Comparison of ENCODE assay signal across 15 cellular contexts in the genomic region with DNA sequence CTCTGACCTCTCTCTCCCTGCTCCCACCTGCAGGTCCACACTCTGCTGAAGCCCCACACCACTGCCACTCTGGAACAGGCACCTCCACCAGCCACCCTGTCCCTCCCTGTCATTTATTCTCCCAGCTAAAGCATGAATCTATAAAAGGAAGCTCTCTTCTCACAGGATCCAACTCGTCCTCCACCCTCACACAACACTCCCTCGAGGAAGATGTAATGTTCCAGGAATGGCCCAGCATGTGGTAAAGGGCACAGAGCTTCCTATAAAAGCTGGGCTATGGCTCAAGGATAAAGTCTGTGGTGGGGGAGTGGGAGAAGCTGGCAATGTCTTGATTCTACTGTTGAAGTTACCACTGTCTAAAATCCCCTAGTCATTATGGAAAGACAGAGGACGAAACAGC.
"Had no signal": no experiment of that assay in that cellular context is flagged by ENCODE, and none has a peak within 500 bp of the region (broad histone marks: within the 10 kb centered on the region; RNA-seq: fewer than 3 reads in every experiment).

No MANE protein-coding gene starts in this region.

- H3K4me3 Mint-ChIP-seq: central memory CD8-positive, alpha-beta T cell; naive thymus-derived CD4-positive, alpha-beta T cell; type B pancreatic cell had no signal

- H3K9me3 Mint-ChIP-seq: central memory CD8-positive, alpha-beta T cell; type B pancreatic cell had no signal

- ATAC-seq: left colon; naive thymus-derived CD4-positive, alpha-beta T cell had no signal

- DNase-seq: effector memory CD4-positive, alpha-beta T cell; heart left ventricle; hippocampal formation; left colon; midbrain; naive thymus-derived CD4-positive, alpha-beta T cell; posterior cingulate gyrus; sigmoid colon; small intestine; stimulated activated CD4-positive, alpha-beta T cell treated with anti-CD3 and anti-CD28 coated beads, Interleukin-12 subunit alpha, Interleukin-12 subunit beta, amount 100 ng/mL, for 4 hours; stimulated activated naive CD4-positive, alpha-beta T cell treated with Interleukin-2 at 50 U/mL for 16 hours had no signal

- H3K4me3 ChIP-seq: heart left ventricle, right atrium auricular region, sigmoid colon had no signal

- H3K9me3 ChIP-seq: heart left ventricle, neutrophil, right atrium auricular region, sigmoid colon had no signal

- H3K27me3 Mint-ChIP-seq: central memory CD8-positive, alpha-beta T cell; naive thymus-derived CD4-positive, alpha-beta T cell; type B pancreatic cell had no signal

- H3K4me1 ChIP-seq: right atrium auricular region, sigmoid colon had no signal

- H3K27me3 ChIP-seq: heart left ventricle, neutrophil, right atrium auricular region, sigmoid colon had no signal

- H3K27ac Mint-ChIP-seq: naive thymus-derived CD4-positive, alpha-beta T cell; type B pancreatic cell had no signal

- H3K4me1 Mint-ChIP-seq: central memory CD8-positive, alpha-beta T cell; naive thymus-derived CD4-positive, alpha-beta T cell had no signal

- H3K27ac ChIP-seq: neutrophil, right atrium auricular region, sigmoid colon had no signal
